Comparison of ENCODE assay signal across 7 cellular contexts in the genomic region with DNA sequence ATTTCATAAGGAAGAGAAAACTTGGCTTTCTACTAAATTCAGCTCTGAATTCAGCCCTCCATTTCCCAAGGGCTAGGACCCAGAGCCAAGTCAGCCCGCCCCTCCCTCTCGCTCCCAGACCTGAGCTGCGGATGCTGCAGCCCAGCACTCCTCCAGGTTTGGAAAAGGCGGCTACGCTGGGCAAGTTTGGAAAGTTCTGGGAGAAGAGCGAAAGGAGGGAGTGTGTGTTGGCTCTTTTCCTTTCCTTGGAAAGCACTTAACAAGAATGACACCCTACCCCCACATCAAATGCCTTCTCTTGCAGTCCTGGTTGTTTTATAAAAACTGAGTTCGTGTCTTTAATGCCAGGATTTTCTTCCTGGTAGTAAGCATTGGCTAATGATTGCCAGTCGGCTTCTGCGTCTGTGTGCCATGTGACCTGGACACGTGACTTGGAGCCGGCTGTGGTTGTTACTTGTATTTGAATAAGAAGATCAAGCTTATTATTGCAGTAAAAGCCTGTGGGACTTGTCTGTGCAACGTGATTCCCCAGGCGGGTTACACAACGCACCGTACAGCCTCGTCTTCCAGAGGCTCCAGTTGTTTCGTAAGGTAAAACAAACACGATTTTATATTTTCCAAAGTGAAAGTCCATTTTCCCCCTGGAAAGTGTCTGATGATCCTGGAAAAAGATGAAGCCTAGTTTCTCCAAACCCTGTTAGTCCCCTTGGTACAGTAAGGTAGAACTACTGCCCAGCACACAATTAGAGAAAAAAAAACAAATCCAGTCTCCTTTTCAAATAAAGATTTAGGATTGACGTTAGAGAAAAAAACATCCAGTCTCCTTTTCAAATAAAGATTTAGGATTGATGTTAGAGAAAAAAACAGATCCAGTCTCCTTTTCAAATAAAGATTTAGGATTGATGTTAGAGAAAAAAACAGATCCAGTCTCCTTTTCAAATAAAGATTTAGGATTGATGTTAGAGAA. TPM values are rescaled to one million over a fixed set of nuclear protein-coding genes. Genes with fewer than 3 reads are reported as not detected.
A peak's percentile ranks its signal among the peaks of the same experiment; 100 is the strongest.
DNase-seq lines count a peak whose midpoint lies in the region; ATAC-seq and TF ChIP-seq lines count a peak whose summit lies in the region.

No MANE protein-coding gene starts in this region.

- peak overlapping the region; percentile 82 to 96 (median 93) for H3K4me3 Mint-ChIP-seq in immature natural killer cell

- no peaks in the 10 kb centered on the region for H3K36me3 ChIP-seq in skeletal muscle tissue (ENCODE audit: control insufficient read depth in 3 of 3, insufficient read depth in 3 of 3, low read length in 3 of 3)

- H3K4me1 Mint-ChIP-seq in immature natural killer cell = peaks cover 19 to 20% of the 10 kb centered on the region in 2 donors

- H3K27ac ChIP-seq in caudate nucleus (ENCODE audit: low read depth, low read length) (peak overlapping the region; percentile 92), skeletal muscle tissue (ENCODE audit: low read depth, low read length) (peak overlapping the region; percentile 78)

- peaks cover 0 to 3% (median 3%) of the 10 kb centered on the region in 3 donors for H3K27me3 Mint-ChIP-seq in immature natural killer cell (ENCODE audit: low read depth in 3 of 3)

- H3K9me3 ChIP-seq in skeletal muscle tissue (ENCODE audit: control insufficient read depth in 3 of 3, low read length in 3 of 3) = no peaks in the 10 kb centered on the region

- H3K9me3 Mint-ChIP-seq in immature natural killer cell = no peaks in the 10 kb centered on the region

- peak; percentile 59 for TF ChIP-seq POLR2A in GM18505 (IDR thresholded peaks at IDR 0.05; ENCODE audit: borderline replicate concordance, extremely low read depth, insufficient read depth, insufficient read length)

- peak overlapping the region; percentile 80 to 85 (median 85) for H3K9ac ChIP-seq in skeletal muscle tissue (ENCODE audit: low read depth in 1 of 3, low read length in 3 of 3)

- H3K4me3 ChIP-seq in skeletal muscle tissue (ENCODE audit: low read length in 3 of 3) = peak overlapping the region; percentile 78 to 84 (median 83)

- H3K27me3 ChIP-seq in skeletal muscle tissue (ENCODE audit: control insufficient read depth in 3 of 3, insufficient read depth in 3 of 3, low read length in 3 of 3) = no peaks in the 10 kb centered on the region

- ATAC-seq in GM18505 (IDR thresholded peaks at IDR 0.05; ENCODE audit: unreplicated experiment) = peak; percentile 56
- peak; percentile 44 for ATAC-seq in HG02943 (IDR thresholded peaks at IDR 0.05; ENCODE audit: low read depth, unreplicated experiment)

- H3K4me1 ChIP-seq in skeletal muscle tissue (ENCODE audit: control insufficient read depth in 3 of 3, insufficient read depth in 3 of 3, low read length in 3 of 3) = peaks cover 0 to 4% (median 0%) of the 10 kb centered on the region in 3 donors

- peak overlapping the region; percentile 89 to 99 (median 96) for H3K27ac Mint-ChIP-seq in immature natural killer cell

- H3K36me3 Mint-ChIP-seq in immature natural killer cell = no peaks in the 10 kb centered on the region

- DNase-seq in NCI-H2107 (lab: John Stamatoyannopoulos, UW) (peak; percentile 75), UCSD-AML1 (lab: John Stamatoyannopoulos, UW; ENCODE audit: unreplicated experiment) (peak; percentile 25), caudate nucleus (lab: John Stamatoyannopoulos, UW) (peak; percentile 32 to 98 (median 82)), immature natural killer cell (peak; percentile 61 to 65 (median 65))

RNA-seq across cellular contexts. Expression of gene UBE2L5, which starts 26.8 kb away (rescaled TPM):
- not detected for polyA plus RNA-seq in immature natural killer cell
- not detected for total RNA-seq in skeletal muscle tissue

Comparison
In these comparisons a context has a peak if more than half of its experiments do, and no peak if none do; other contexts are left out.
1. Peak in every context shown above with its lines: DNase-seq, ATAC-seq, H3K4me3 ChIP-seq and H3K27ac ChIP-seq.
2. DNase-seq: peak in every context shown above with its lines; median percentile 82 in caudate nucleus; 75 in NCI-H2107; 65 in immature natural killer cell; 25 in UCSD-AML1.